In genomic region chrX:75623535-75623934, GRCh38 we compare ENCODE assay signal across 15 cellular contexts.
A peak's percentile ranks its signal among the peaks of the same experiment; 100 is the strongest.
DNase-seq lines count a peak whose midpoint lies in the region; ATAC-seq, FAIRE-seq and TF ChIP-seq lines count a peak whose summit lies in the region.
"Had no signal": no experiment of that assay in that cellular context is flagged by ENCODE, and none has a peak within 500 bp of the region (broad histone marks: within the 10 kb centered on the region; RNA-seq: fewer than 3 reads in every experiment).

No MANE protein-coding gene starts in this region.

- no peaks in the 10 kb centered on the region for H3K36me3 Mint-ChIP-seq in stimulated activated effector memory CD8-positive, alpha-beta T cell treated with anti-CD3 and anti-CD28 coated beads, Interleukin-12 subunit alpha, Interleukin-12 subunit beta, amount 100 ng/mL, for 72 hours
- H3K36me3 Mint-ChIP-seq: activated CD8-positive, alpha-beta memory T cell treated with anti-CD3 and anti-CD28 coated beads, Interleukin-2, amount 10 ng/mL, durations not matched to agents 7 days and 5 days; activated naive CD4-positive, alpha-beta T cell treated with anti-CD3 and anti-CD28 coated beads, Interleukin-2, amount 50 U/mL, for 24 hours had no signal

- TF ChIP-seq EP300 in neural cell (conservative IDR thresholded peaks at IDR 0.05; ENCODE audit: poor library complexity, severe bottlenecking) = no peak

- TF ChIP-seq RAD21 in neural cell (conservative IDR thresholded peaks at IDR 0.05) = peak; percentile 51

- H3K27me3 ChIP-seq in Karpas-422 (ENCODE audit: low read length) (no peaks in the 10 kb centered on the region), bronchial epithelial cell (ENCODE audit: control insufficient read depth, insufficient read depth, low read length) (no peaks in the 10 kb centered on the region), neural cell (ENCODE audit: insufficient read depth, low read depth, low read length) (no peaks in the 10 kb centered on the region)
- H3K27me3 ChIP-seq: uterus had no signal

- no peak overlapping the region for H2AFZ ChIP-seq in Karpas-422 (ENCODE audit: low read length)
- no peak overlapping the region for H2AFZ ChIP-seq in neural cell (ENCODE audit: low read depth, low read length)

- H3K4me1 ChIP-seq in Karpas-422 (ENCODE audit: low read length) = no peaks in the 10 kb centered on the region
- H3K4me1 ChIP-seq: psoas muscle, uterus had no signal

- no peak for ATAC-seq in stimulated activated effector memory CD8-positive, alpha-beta T cell treated with anti-CD3 and anti-CD28 coated beads, Interleukin-12 subunit alpha, Interleukin-12 subunit beta, amount 100 ng/mL, for 72 hours
- ATAC-seq: activated CD8-positive, alpha-beta memory T cell treated with anti-CD3 and anti-CD28 coated beads, Interleukin-2, amount 10 ng/mL, durations not matched to agents 7 days and 5 days; psoas muscle had no signal

- H3K9me3 ChIP-seq in Karpas-422 (ENCODE audit: low read length) (no peaks in the 10 kb centered on the region), neural cell (ENCODE audit: low read length) (no peaks in the 10 kb centered on the region)
- H3K9me3 ChIP-seq: uterus had no signal

- H3K4me3 ChIP-seq in Karpas-422 (ENCODE audit: low read length) (no peak overlapping the region), bronchial epithelial cell (ENCODE audit: low read depth, low read length) (no peak overlapping the region), neural cell (ENCODE audit: low read length) (no peak overlapping the region)
- H3K4me3 ChIP-seq: psoas muscle, uterus had no signal

- H3F3A ChIP-seq in neural cell (ENCODE audit: insufficient read depth, low read length, poor library complexity, severe bottlenecking) = no peaks in the 10 kb centered on the region

- TF ChIP-seq CTCF in bronchial epithelial cell (IDR thresholded peaks at IDR 0.05; ENCODE audit: insufficient read depth, low read length, severe bottlenecking) = peak; percentile 9
- TF ChIP-seq CTCF in neural cell (IDR thresholded peaks at IDR 0.05; ENCODE audit: poor library complexity, severe bottlenecking) = peak; percentile 43

- H3K9me2 ChIP-seq in Karpas-422 (replicated peaks; ENCODE audit: insufficient read depth, low read length) = no peaks in the 10 kb centered on the region
- H3K9me2 ChIP-seq in neural cell (ENCODE audit: insufficient read depth, low read length) = no peaks in the 10 kb centered on the region

- FAIRE-seq in bronchial epithelial cell (lab: Jason Lieb, UNC) = no peak
- FAIRE-seq: TTC549 had no signal

- no peaks in the 10 kb centered on the region for H3K9me3 Mint-ChIP-seq in stimulated activated effector memory CD8-positive, alpha-beta T cell treated with anti-CD3 and anti-CD28 coated beads, Interleukin-12 subunit alpha, Interleukin-12 subunit beta, amount 100 ng/mL, for 72 hours
- H3K9me3 Mint-ChIP-seq: activated naive CD4-positive, alpha-beta T cell treated with anti-CD3 and anti-CD28 coated beads, Interleukin-2, amount 50 U/mL, for 24 hours had no signal

- no peak overlapping the region for H3K27ac ChIP-seq in Karpas-422 (ENCODE audit: low read length)
- H3K27ac ChIP-seq in neural cell (ENCODE audit: low read length) = no peak overlapping the region
- H3K27ac ChIP-seq: psoas muscle, uterus had no signal

- H3K36me3 ChIP-seq in Karpas-422 (ENCODE audit: insufficient read depth, low read length) (no peaks in the 10 kb centered on the region), bronchial epithelial cell (ENCODE audit: control insufficient read depth, insufficient read depth, low read length) (no peaks in the 10 kb centered on the region), neural cell (ENCODE audit: insufficient read depth, low read length) (no peaks in the 10 kb centered on the region)
- H3K36me3 ChIP-seq: uterus had no signal

- H3K27ac Mint-ChIP-seq in stimulated activated effector memory CD8-positive, alpha-beta T cell treated with anti-CD3 and anti-CD28 coated beads, Interleukin-12 subunit alpha, Interleukin-12 subunit beta, amount 100 ng/mL, for 72 hours = no peak overlapping the region
- H3K27ac Mint-ChIP-seq: activated CD8-positive, alpha-beta memory T cell treated with anti-CD3 and anti-CD28 coated beads, Interleukin-2, amount 10 ng/mL, durations not matched to agents 7 days and 5 days; activated naive CD4-positive, alpha-beta T cell treated with anti-CD3 and anti-CD28 coated beads, Interleukin-2, amount 50 U/mL, for 24 hours had no signal

- no peak overlapping the region for H3K9ac ChIP-seq in Karpas-422 (ENCODE audit: low read length)
- no peak overlapping the region for H3K9ac ChIP-seq in neural cell (ENCODE audit: low read length)

- no peaks in the 10 kb centered on the region for H4K20me1 ChIP-seq in Karpas-422 (ENCODE audit: insufficient read depth, low read depth, low read length)
- H4K20me1 ChIP-seq in neural cell (ENCODE audit: insufficient read depth) = no peaks in the 10 kb centered on the region

- no peak overlapping the region for H3K4me2 ChIP-seq in Karpas-422 (ENCODE audit: low read depth, low read length, poor library complexity, severe bottlenecking)
- no peak overlapping the region for H3K4me2 ChIP-seq in neural cell (ENCODE audit: low read length)

- H3K4me3 Mint-ChIP-seq in stimulated activated effector memory CD8-positive, alpha-beta T cell treated with anti-CD3 and anti-CD28 coated beads, Interleukin-12 subunit alpha, Interleukin-12 subunit beta, amount 100 ng/mL, for 72 hours = no peak overlapping the region
- H3K4me3 Mint-ChIP-seq: activated CD8-positive, alpha-beta memory T cell treated with anti-CD3 and anti-CD28 coated beads, Interleukin-2, amount 10 ng/mL, durations not matched to agents 7 days and 5 days; activated naive CD4-positive, alpha-beta T cell treated with anti-CD3 and anti-CD28 coated beads, Interleukin-2, amount 50 U/mL, for 24 hours had no signal

- no peaks in the 10 kb centered on the region for H3K79me2 ChIP-seq in Karpas-422 (ENCODE audit: low read length)
- no peaks in the 10 kb centered on the region for H3K79me2 ChIP-seq in neural cell (replicated peaks; ENCODE audit: insufficient read depth, low read length)

- no peaks in the 10 kb centered on the region for H3K4me1 Mint-ChIP-seq in stimulated activated effector memory CD8-positive, alpha-beta T cell treated with anti-CD3 and anti-CD28 coated beads, Interleukin-12 subunit alpha, Interleukin-12 subunit beta, amount 100 ng/mL, for 72 hours
- H3K4me1 Mint-ChIP-seq: activated CD8-positive, alpha-beta memory T cell treated with anti-CD3 and anti-CD28 coated beads, Interleukin-2, amount 10 ng/mL, durations not matched to agents 7 days and 5 days; activated naive CD4-positive, alpha-beta T cell treated with anti-CD3 and anti-CD28 coated beads, Interleukin-2, amount 50 U/mL, for 24 hours had no signal

- DNase-seq in NCI-H345 (lab: John Stamatoyannopoulos, UW) (peak; percentile 0), NCI-H345 treated with DMSO at 0.1 percent for 48 hours (lab: John Stamatoyannopoulos, UW; ENCODE audit: unreplicated experiment) (no peak), Karpas-422 (peak; percentile 43), bronchial epithelial cell (ENCODE audit: low read depth) (peak; percentile 0), hypothalamus (lab: John Stamatoyannopoulos, UW) (no peak), NCI-H187 treated with DMSO at 0.1 percent for 48 hours (lab: John Stamatoyannopoulos, UW) (no peak)
- no peak for DNase-seq in stimulated activated effector memory CD8-positive, alpha-beta T cell treated with anti-CD3 and anti-CD28 coated beads, Interleukin-12 subunit alpha, Interleukin-12 subunit beta, amount 100 ng/mL, for 72 hours (ENCODE audit: low spot score in 2 of 2)
- DNase-seq: activated CD8-positive, alpha-beta memory T cell treated with anti-CD3 and anti-CD28 coated beads, Interleukin-2, amount 10 ng/mL, durations not matched to agents 7 days and 5 days; NCI-H2227 treated with DMSO at 0.1 percent for 48 hours; psoas muscle; stimulated activated CD4-positive, alpha-beta T cell treated with anti-CD3 and anti-CD28 coated beads, Interleukin-2, amount 100 ng/mL, for 24 hours; uterus had no signal

TF ChIP-seq in neural cell, 6 proteins besides CTCF, POLR2A, EP300 and RAD21:
- TF ChIP-seq POLR2AphosphoS5 (IDR thresholded peaks at IDR 0.05) = no peak
- TF ChIP-seq TAF1 (IDR thresholded peaks at IDR 0.05; ENCODE audit: low read depth) = no peak
- peak; percentile 17 for TF ChIP-seq SMC3 (conservative IDR thresholded peaks at IDR 0.05; ENCODE audit: poor library complexity)
- no peak for TF ChIP-seq EZH2 (IDR thresholded peaks at IDR 0.05; ENCODE audit: borderline replicate concordance, insufficient read depth, low read length, poor library complexity, severe bottlenecking)
- no peak for TF ChIP-seq MXI1 (conservative IDR thresholded peaks at IDR 0.05; ENCODE audit: poor library complexity, severe bottlenecking)
TF ChIP-seq in neural cell: peak in this region for 1.

Comparison
In these comparisons a context has a peak if more than half of its experiments do, and no peak if none do; other contexts are left out.
1. DNase-seq: peak in NCI-H345 (single experiment), Karpas-422 (single experiment) and bronchial epithelial cell (single experiment); none in NCI-H345 treated with DMSO at 0.1 percent for 48 hours (single experiment), hypothalamus (0 of 51), stimulated activated effector memory CD8-positive, alpha-beta T cell treated with anti-CD3 and anti-CD28 coated beads, Interleukin-12 subunit alpha, Interleukin-12 subunit beta, amount 100 ng/mL, for 72 hours (0 of 2) and NCI-H187 treated with DMSO at 0.1 percent for 48 hours (single experiment).